22 cellular contexts compared by ENCODE assay signal in genomic region chr1:235545294-235545930, GRCh38.
"Had no signal": no experiment of that assay in that cellular context is flagged by ENCODE, and none has a peak within 500 bp of the region (broad histone marks: within the 10 kb centered on the region; RNA-seq: fewer than 3 reads in every experiment).

No MANE protein-coding gene starts in this region.

- DNase-seq: dermis blood vessel endothelial cell; effector memory CD4-positive, alpha-beta T cell; foreskin keratinocyte; glutamatergic neuron; hypothalamus; immature natural killer cell; islet precursor cell; left cardiac atrium; left ventricle myocardium superior; lower lobe of right lung; natural killer cell; pancreas; sigmoid colon; stimulated activated CD4-positive, alpha-beta T cell treated with anti-CD3 and anti-CD28 coated beads, Interleukin-2, amount 100 ng/mL, for 24 hours; stimulated activated CD4-positive, alpha-beta T cell treated with anti-CD3 and anti-CD28 coated beads, Interleukin-4, amount 100 ng/mL, for 24 hours; stimulated activated naive CD4-positive, alpha-beta T cell treated with Interleukin-2 at 50 U/mL for 16 hours; stomach; thyroid gland had no signal

- H3K27me3 Mint-ChIP-seq: type B pancreatic cell had no signal

- H3K9me3 Mint-ChIP-seq: natural killer cell; neural crest cell; stimulated activated effector memory CD8-positive, alpha-beta T cell treated with anti-CD3 and anti-CD28 coated beads, Interleukin-12 subunit alpha, Interleukin-12 subunit beta, amount 100 ng/mL, for 72 hours; type B pancreatic cell had no signal

- H3K4me1 Mint-ChIP-seq: immature natural killer cell; natural killer cell; neural crest cell; stimulated activated effector memory CD8-positive, alpha-beta T cell treated with anti-CD3 and anti-CD28 coated beads, Interleukin-12 subunit alpha, Interleukin-12 subunit beta, amount 100 ng/mL, for 72 hours had no signal

- H3K4me3 Mint-ChIP-seq: immature natural killer cell; natural killer cell; neural crest cell; stimulated activated effector memory CD8-positive, alpha-beta T cell treated with anti-CD3 and anti-CD28 coated beads, Interleukin-12 subunit alpha, Interleukin-12 subunit beta, amount 100 ng/mL, for 72 hours; type B pancreatic cell had no signal

- ATAC-seq: foreskin keratinocyte; gastroesophageal sphincter; left cardiac atrium; left ventricle myocardium superior; lower lobe of right lung; natural killer cell; pancreas; stimulated activated effector memory CD8-positive, alpha-beta T cell treated with anti-CD3 and anti-CD28 coated beads, Interleukin-12 subunit alpha, Interleukin-12 subunit beta, amount 100 ng/mL, for 72 hours had no signal

- H3K27ac Mint-ChIP-seq: immature natural killer cell; natural killer cell; stimulated activated effector memory CD8-positive, alpha-beta T cell treated with anti-CD3 and anti-CD28 coated beads, Interleukin-12 subunit alpha, Interleukin-12 subunit beta, amount 100 ng/mL, for 72 hours; type B pancreatic cell had no signal

- H3K36me3 Mint-ChIP-seq: immature natural killer cell; natural killer cell; stimulated activated effector memory CD8-positive, alpha-beta T cell treated with anti-CD3 and anti-CD28 coated beads, Interleukin-12 subunit alpha, Interleukin-12 subunit beta, amount 100 ng/mL, for 72 hours had no signal
